ENCODE assay signal across 10 cellular contexts in genomic region chr4:10413177-10413576, GRCh38. TPM values are rescaled to one million over a fixed set of nuclear protein-coding genes. Genes with fewer than 3 reads are reported as not detected.
DNase-seq lines count a peak whose midpoint lies in the region; ATAC-seq and TF ChIP-seq lines count a peak whose summit lies in the region.
"Had no signal": no experiment of that assay in that cellular context is flagged by ENCODE, and none has a peak within 500 bp of the region (broad histone marks: within the 10 kb centered on the region; RNA-seq: fewer than 3 reads in every experiment).

No MANE protein-coding gene starts in this region.

- no peak overlapping the region for H3K9ac ChIP-seq in PC-3 (ENCODE audit: low read length)

- ATAC-seq in GM19372 (IDR thresholded peaks at IDR 0.05; ENCODE audit: low read depth, unreplicated experiment) (peak; percentile 73), HG02798 (IDR thresholded peaks at IDR 0.05; ENCODE audit: poor library complexity, unreplicated experiment) (peak; percentile 78), HG03521 (IDR thresholded peaks at IDR 0.05; ENCODE audit: unreplicated experiment) (peak; percentile 75), PC-3 (no peak)
- ATAC-seq: stimulated activated naive CD8-positive, alpha-beta T cell treated with anti-CD3 and anti-CD28 coated beads, Interleukin-15, Interleukin-2, amounts not matched to agents 100 U/mL and 50 U/mL, for 24 hours had no signal

- CTCF ChIA-PET in PC-3 (lab: Charles Lee) = no interaction called here

- H3K27ac ChIP-seq in PC-3 (ENCODE audit: low read length) = no peak overlapping the region

- H2AFZ ChIP-seq in PC-3 (ENCODE audit: low read length) = no peak overlapping the region

- POLR2A ChIA-PET in PC-3 (lab: Charles Lee; ENCODE audit: unreplicated experiment) = no interaction called here

- no peaks in the 10 kb centered on the region for H3K36me3 ChIP-seq in PC-3 (ENCODE audit: low read depth, low read length)

- TF ChIP-seq CTCF in GM10266 (IDR thresholded peaks at IDR 0.05; ENCODE audit: control insufficient read depth, insufficient read depth, low read depth, missing control alignments) = no peak
- TF ChIP-seq CTCF in PC-3 (conservative IDR thresholded peaks at IDR 0.05; ENCODE audit: low read depth, low read length) = no peak

- H3K9me2 ChIP-seq in PC-3 (replicated peaks; ENCODE audit: low read length) = no peaks in the 10 kb centered on the region

- no TSS peak for BruUV-seq in PC-3 (replicated peaks; lab: Mats Ljungman, UMichigan)

- H3K79me2 ChIP-seq in PC-3 (ENCODE audit: low read length) = no peaks in the 10 kb centered on the region

- H3K27me3 ChIP-seq in PC-3 (ENCODE audit: low read length) = no peaks in the 10 kb centered on the region

- H3F3A ChIP-seq in PC-3 (ENCODE audit: low read length, unreplicated experiment) = no peaks in the 10 kb centered on the region

- no peaks in the 10 kb centered on the region for H3K9me3 ChIP-seq in PC-3 (ENCODE audit: low read length)

- H4K20me1 ChIP-seq in PC-3 (ENCODE audit: low read length) = no peaks in the 10 kb centered on the region

- H3K4me1 ChIP-seq in PC-3 (ENCODE audit: insufficient read depth, low read length) = no peaks in the 10 kb centered on the region

- H3K4me2 ChIP-seq in PC-3 (ENCODE audit: low read length) = no peak overlapping the region

- DNase-seq in GM10266 (ENCODE audit: extremely low spot score) (peak; percentile 40), PC-3 (no peak), NCI-H82 treated with DMSO at 0.1 percent for 48 hours (lab: John Stamatoyannopoulos, UW; ENCODE audit: unreplicated experiment) (no peak), DMS 273 (lab: John Stamatoyannopoulos, UW; ENCODE audit: unreplicated experiment) (no peak)
- no peak for DNase-seq in activated naive CD4-positive, alpha-beta T cell (lab: John Stamatoyannopoulos, UW)
- DNase-seq: NCI-H1105; stimulated activated naive CD8-positive, alpha-beta T cell treated with anti-CD3 and anti-CD28 coated beads, Interleukin-15, Interleukin-2, amounts not matched to agents 100 U/mL and 50 U/mL, for 24 hours had no signal

- no peak overlapping the region for H3K4me3 ChIP-seq in PC-3 (ENCODE audit: low read length)

- intact Hi-C loops in PC-3 (cut with micrococcal nuclease) = no loop called here

RNA-seq across cellular contexts. Expression of gene ZNF518B, which starts 44.0 kb away (rescaled TPM):
- total RNA-seq in PC-3 (2014; rRNA removed) = 15.6 and 16.2 TPM in 2 replicates
